1 cellular context compared by ENCODE assay signal in the genomic region with DNA sequence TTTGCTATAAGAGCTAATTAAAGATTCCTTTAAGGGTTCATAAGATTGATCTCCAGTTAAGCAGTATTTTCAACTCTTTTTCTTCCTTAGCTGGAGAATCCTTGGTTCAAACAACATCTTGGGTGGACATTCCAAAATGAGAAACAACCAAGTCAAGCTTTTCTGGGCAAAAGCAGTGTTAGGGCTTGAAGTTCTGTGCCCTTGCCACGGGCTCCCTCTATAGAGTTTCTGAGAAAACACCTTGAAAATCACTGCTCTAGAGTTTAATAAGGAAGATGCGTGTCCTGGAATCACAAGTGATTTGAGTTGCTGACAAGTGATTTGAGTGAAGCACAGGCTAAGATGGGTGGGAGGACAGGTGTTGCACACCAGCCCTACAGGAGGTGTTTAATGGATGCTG.
TF ChIP-seq lines count a peak whose summit lies in the region.

No MANE protein-coding gene starts in this region.

TF ChIP-seq in IMR-90, 13 proteins besides CTCF, POLR2A, EP300 and RAD21:
- no peak for TF ChIP-seq MXI1 (IDR thresholded peaks at IDR 0.05; ENCODE audit: borderline replicate concordance, low read depth, low read length)
- TF ChIP-seq RFX5 (IDR thresholded peaks at IDR 0.05; ENCODE audit: low read depth, low read length) = no peak
- TF ChIP-seq MAFK (IDR thresholded peaks at IDR 0.05; ENCODE audit: low read depth, low read length) = no peak
